ENCODE assay signal across 1 cellular context in the genomic region with DNA sequence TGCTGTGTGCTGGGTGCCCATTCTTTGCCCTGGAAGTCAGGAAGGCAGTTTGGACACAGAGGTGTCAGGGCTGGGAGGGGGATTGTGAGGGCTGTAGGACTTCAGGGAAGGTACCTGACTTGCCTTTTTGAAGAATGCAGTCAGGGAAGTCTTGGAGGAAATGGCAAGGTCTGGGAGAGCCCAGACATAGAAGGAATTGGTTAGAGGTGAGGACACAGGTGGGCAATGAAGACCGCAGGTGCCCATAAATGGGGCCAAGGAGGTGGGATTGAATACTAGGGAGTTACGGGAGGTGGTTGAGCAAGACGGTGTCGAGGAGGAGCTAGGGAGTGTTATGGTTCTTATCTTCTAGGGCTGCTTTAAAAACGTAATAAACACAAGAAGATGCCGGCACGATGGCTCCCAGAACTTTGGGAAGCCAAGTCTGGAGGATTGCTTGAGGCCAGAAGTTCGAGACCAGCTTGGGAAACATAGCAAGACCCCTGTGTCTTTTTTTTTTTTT.
TF ChIP-seq lines count a peak whose summit lies in the region.

No MANE protein-coding gene starts in this region.

TF ChIP-seq in K562, 482 proteins besides CTCF, POLR2A, EP300 and RAD21:
- TF ChIP-seq GTF2F1 (IDR thresholded peaks at IDR 0.05; ENCODE audit: low read depth, low read length): no peak
- no peak for TF ChIP-seq ZNF780A (CRISPR knock-in tag; IDR thresholded peaks at IDR 0.05)
- no peak for TF ChIP-seq SRSF7 (optimal IDR thresholded peaks at IDR 0.05; ENCODE audit: low read depth, low read length)
- no peak for TF ChIP-seq E2F6 (IDR thresholded peaks at IDR 0.05; ENCODE audit: borderline replicate concordance in 1 of 2, extremely low read depth in 1 of 2, insufficient read depth in 1 of 2, insufficient read length in 1 of 2, low read depth in 1 of 2, low read length in 1 of 2, poor library complexity in 1 of 2, severe bottlenecking in 1 of 2)
- no peak for TF ChIP-seq PHB2 (IDR thresholded peaks at IDR 0.05; ENCODE audit: low read depth)
- TF ChIP-seq, protein P1, sequence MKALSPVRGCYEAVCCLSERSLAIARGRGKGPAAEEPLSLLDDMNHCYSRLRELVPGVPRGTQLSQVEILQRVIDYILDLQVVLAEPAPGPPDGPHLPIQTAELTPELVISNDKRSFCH (CRISPR knock-in tag; IDR thresholded peaks at IDR 0.05): no peak
- TF ChIP-seq, protein P1 (tag; IDR thresholded peaks at IDR 0.05): no peak
- no peak for TF ChIP-seq OTX1 (CRISPR knock-in tag; IDR thresholded peaks at IDR 0.05)
- TF ChIP-seq CHD2 (IDR thresholded peaks at IDR 0.05; ENCODE audit: low read depth, low read length): no peak
- no peak for TF ChIP-seq FOXJ2 (tag; IDR thresholded peaks at IDR 0.05)
- no peak for TF ChIP-seq ZNF75A (CRISPR knock-in tag; IDR thresholded peaks at IDR 0.05)
- peak; percentile 37 for TF ChIP-seq GTF3C2 (IDR thresholded peaks at IDR 0.05; ENCODE audit: borderline replicate concordance, extremely low read depth, insufficient read length)
- no peak for TF ChIP-seq MTF1 (CRISPR knock-in tag; IDR thresholded peaks at IDR 0.05; ENCODE audit: borderline replicate concordance)
- no peak for TF ChIP-seq CBX2 (IDR thresholded peaks at IDR 0.05; ENCODE audit: insufficient read depth, low read length, poor library complexity, severe bottlenecking)
- TF ChIP-seq MYBL2 (IDR thresholded peaks at IDR 0.05; ENCODE audit: low read depth): no peak
- no peak for TF ChIP-seq MYBL2 (CRISPR knock-in tag; IDR thresholded peaks at IDR 0.05; ENCODE audit: borderline replicate concordance)
- TF ChIP-seq TAL1 (IDR thresholded peaks at IDR 0.05): no peak
- TF ChIP-seq COPS2 (conservative IDR thresholded peaks at IDR 0.05): no peak
- no peak for TF ChIP-seq MITF (IDR thresholded peaks at IDR 0.05)
- no peak for TF ChIP-seq AFF4 (CRISPR knock-in tag; IDR thresholded peaks at IDR 0.05)
- peak; percentile 78 for TF ChIP-seq CEBPB (tag; IDR thresholded peaks at IDR 0.05)
- TF ChIP-seq NFXL1 (CRISPR knock-in tag; IDR thresholded peaks at IDR 0.05): no peak
- no peak for TF ChIP-seq RBM17 (IDR thresholded peaks at IDR 0.05; ENCODE audit: borderline replicate concordance, low read depth, low read length)
- TF ChIP-seq ASH1L (IDR thresholded peaks at IDR 0.05; ENCODE audit: borderline replicate concordance, low read depth, partially characterized antibody): peak; percentile 14
- TF ChIP-seq POLR3A (IDR thresholded peaks at IDR 0.05; ENCODE audit: borderline replicate concordance, extremely low read depth, insufficient read depth, insufficient read length): peak; percentile 26
